Comparison of ENCODE assay signal across 9 cellular contexts in the genomic region with DNA sequence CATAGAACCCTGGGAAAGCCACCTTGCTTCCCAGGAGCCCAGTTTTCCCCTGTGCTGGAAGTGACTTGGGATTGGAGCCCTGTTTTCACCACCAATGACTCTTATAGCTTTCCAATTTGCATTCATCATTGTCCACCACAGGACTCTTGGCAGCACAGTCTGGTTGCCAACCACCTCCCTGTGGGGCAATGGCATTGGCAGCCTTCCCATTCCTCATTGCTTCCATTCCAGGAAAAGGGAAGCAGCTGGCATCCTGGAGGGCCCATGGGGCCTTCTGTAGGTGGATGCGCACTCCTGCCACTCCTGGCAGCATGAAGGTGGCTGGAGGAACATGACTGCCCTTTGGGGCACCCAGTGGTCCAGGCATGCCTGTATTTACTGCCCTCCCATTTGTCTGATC. TPM values are rescaled to one million over a fixed set of nuclear protein-coding genes. Genes with fewer than 3 reads are reported as not detected.
A peak's percentile ranks its signal among the peaks of the same experiment; 100 is the strongest.
DNase-seq lines count a peak whose midpoint lies in the region; ATAC-seq, FAIRE-seq and TF ChIP-seq lines count a peak whose summit lies in the region.
"Had no signal": no experiment of that assay in that cellular context is flagged by ENCODE, and none has a peak within 500 bp of the region (broad histone marks: within the 10 kb centered on the region; RNA-seq: fewer than 3 reads in every experiment).

No MANE protein-coding gene starts in this region.

- POLR2A ChIA-PET in endothelial cell of umbilical vein (lab: Charles Lee), result no interaction called here

- TF ChIP-seq CTCF in endothelial cell of umbilical vein (IDR thresholded peaks at IDR 0.05; ENCODE audit: extremely low read depth in 1 of 2, insufficient read depth in 1 of 2, low read depth in 1 of 2, low read length in 2 of 2), result no peak

- peaks cover 0 to 1% of the 10 kb centered on the region in 2 experiments for H3K27me3 ChIP-seq in endothelial cell of umbilical vein (ENCODE audit: control insufficient read depth in 2 of 2, insufficient read depth in 2 of 2, low read length in 2 of 2)

- no peak overlapping the region for H3K27ac ChIP-seq in endothelial cell of umbilical vein (ENCODE audit: insufficient read depth, low read depth, low read length)

- DNase-seq in DMS153 (lab: John Stamatoyannopoulos, UW) (peak; percentile 65), NCI-H226 (peak; percentile 50), endothelial cell of umbilical vein (ENCODE audit: low read depth, low spot score) (peak; percentile 59), pons (ENCODE audit: low spot score) (peak; percentile 58), MV-4-11 (lab: John Stamatoyannopoulos, UW) (no peak)
- DNase-seq in NK-92 treated with Interleukin-12 subunit alpha and Interleukin-12 subunit beta, amount 100 ng/mL, for 24 hours (lab: John Stamatoyannopoulos, UW), result no peak
- DNase-seq: NCI-H1048 had no signal

- no peak for FAIRE-seq in endothelial cell of umbilical vein (lab: Jason Lieb, UNC)

- H4K20me1 ChIP-seq in endothelial cell of umbilical vein (replicated peaks; ENCODE audit: control insufficient read depth, extremely low read depth, insufficient read depth, low read length), result no peaks in the 10 kb centered on the region

- dilution Hi-C loops in endothelial cell of umbilical vein (cut with MboI; ENCODE audit: extremely low pct_ligation_motif_present, low sequenced_read_pairs), result no loop called here

- no peaks in the 10 kb centered on the region for H3K9me1 ChIP-seq in endothelial cell of umbilical vein (replicated peaks; ENCODE audit: control insufficient read depth, extremely low read depth, insufficient read depth, low read length)

- H2AFZ ChIP-seq in endothelial cell of umbilical vein (ENCODE audit: low read depth, low read length), result no peak overlapping the region

- H3K36me3 ChIP-seq in endothelial cell of umbilical vein (ENCODE audit: control insufficient read depth in 2 of 2, extremely low read depth in 1 of 2, insufficient read depth in 2 of 2, low read length in 2 of 2), result no peaks in the 10 kb centered on the region

- intact Hi-C loops in endothelial cell of umbilical vein (cut with micrococcal nuclease), result no loop called here

- H3K79me2 ChIP-seq in endothelial cell of umbilical vein (ENCODE audit: control insufficient read depth, insufficient read depth, low read length), result no peaks in the 10 kb centered on the region

- TF ChIP-seq POLR2A in endothelial cell of umbilical vein (IDR thresholded peaks at IDR 0.05; ENCODE audit: low read depth, low read length), result no peak

- no peak overlapping the region for H3K9ac ChIP-seq in endothelial cell of umbilical vein (replicated peaks; ENCODE audit: extremely low read depth, insufficient read depth, low read length)

- ATAC-seq in GM21390 (IDR thresholded peaks at IDR 0.05; ENCODE audit: unreplicated experiment) (no peak), HG02588 (IDR thresholded peaks at IDR 0.05; ENCODE audit: unreplicated experiment) (no peak)

- H3K4me3 ChIP-seq in endothelial cell of umbilical vein (replicated peaks in 1 of 3; ENCODE audit: insufficient read depth in 1 of 3, low read depth in 1 of 3, low read length in 3 of 3), result no peak overlapping the region

- BruUV-seq in endothelial cell of umbilical vein (replicated peaks; lab: Mats Ljungman, UMichigan), result no TSS peak

- peaks cover 9% of the 10 kb centered on the region for H3K4me1 ChIP-seq in endothelial cell of umbilical vein (ENCODE audit: control insufficient read depth, extremely low read depth, insufficient read depth, low read length)

- CTCF ChIA-PET in endothelial cell of umbilical vein (lab: Charles Lee), result interaction anchor here (0.9 to 2.9 kb wide), 7 partner anchors 15 to 212 kb away, joined by 3 to 15 read pairs (median 5); no protein-coding TSS in a partner anchor

- no peak overlapping the region for H3K4me2 ChIP-seq in endothelial cell of umbilical vein (ENCODE audit: insufficient read depth, low read length)

- no peaks in the 10 kb centered on the region for H3K9me3 ChIP-seq in endothelial cell of umbilical vein (replicated peaks; ENCODE audit: control insufficient read depth, insufficient read depth, low read length)

TF ChIP-seq in endothelial cell of umbilical vein, 7 proteins besides CTCF, POLR2A, EP300 and RAD21:
- TF ChIP-seq EZH2 (IDR thresholded peaks at IDR 0.05; ENCODE audit: borderline replicate concordance, low read depth, low read length, severe bottlenecking), result no peak
- TF ChIP-seq MYC (IDR thresholded peaks at IDR 0.05; ENCODE audit: low read depth, low read length), result no peak
- no peak for TF ChIP-seq GATA2 (IDR thresholded peaks at IDR 0.05; ENCODE audit: insufficient read depth, insufficient read length, low read depth, low read length)
- no peak for TF ChIP-seq POLR2AphosphoS5 (IDR thresholded peaks at IDR 0.05; ENCODE audit: insufficient read depth, low read depth, low read length)
- no peak for TF ChIP-seq FOS (IDR thresholded peaks at IDR 0.05; ENCODE audit: borderline replicate concordance, insufficient read depth, low read length)
- TF ChIP-seq JUN (IDR thresholded peaks at IDR 0.05; ENCODE audit: borderline replicate concordance, insufficient read depth, insufficient read length, low read depth), result no peak
- TF ChIP-seq MAX (IDR thresholded peaks at IDR 0.05; ENCODE audit: insufficient read depth, insufficient read length), result no peak
TF ChIP-seq in endothelial cell of umbilical vein: peak in this region for 0.

RNA-seq across cellular contexts. Expression of gene FEM1B, which starts 57.7 kb away (rescaled TPM):
- total RNA-seq in endothelial cell of umbilical vein, result 33.2 TPM in 2 replicates
- 11.1 and 16.3 TPM in 2 replicates for polyA plus RNA-seq in endothelial cell of umbilical vein
- polyA plus RNA-seq in endothelial cell of umbilical vein (2011; cell fraction: cytosol; rRNA removed), result 10.0 and 15.6 TPM in 2 replicates
- 13.9 and 17.7 TPM in 2 replicates for polyA plus RNA-seq in endothelial cell of umbilical vein (2011; cell fraction: nucleus; rRNA removed)
- 12.7 and 17.6 TPM in 2 replicates for polyA plus RNA-seq in endothelial cell of umbilical vein (2012)
- polyA minus RNA-seq in endothelial cell of umbilical vein, result 133 and 162 TPM in 2 replicates
- polyA minus RNA-seq in endothelial cell of umbilical vein (2011; cell fraction: cytosol; rRNA and poly(A)+ RNA removed), result 122 TPM
- polyA minus RNA-seq in endothelial cell of umbilical vein (2011; cell fraction: nucleus; rRNA and poly(A)+ RNA removed), result 47.7 and 81.6 TPM in 2 replicates

Comparison
In these comparisons a context has a peak if more than half of its experiments do, and no peak if none do; other contexts are left out.
1. DNase-seq: peak in DMS153 (single experiment), NCI-H226 (single experiment), endothelial cell of umbilical vein (single experiment) and pons (single experiment); none in NK-92 treated with Interleukin-12 subunit alpha and Interleukin-12 subunit beta, amount 100 ng/mL, for 24 hours (single experiment) and MV-4-11 (single experiment).